In the genomic region with DNA sequence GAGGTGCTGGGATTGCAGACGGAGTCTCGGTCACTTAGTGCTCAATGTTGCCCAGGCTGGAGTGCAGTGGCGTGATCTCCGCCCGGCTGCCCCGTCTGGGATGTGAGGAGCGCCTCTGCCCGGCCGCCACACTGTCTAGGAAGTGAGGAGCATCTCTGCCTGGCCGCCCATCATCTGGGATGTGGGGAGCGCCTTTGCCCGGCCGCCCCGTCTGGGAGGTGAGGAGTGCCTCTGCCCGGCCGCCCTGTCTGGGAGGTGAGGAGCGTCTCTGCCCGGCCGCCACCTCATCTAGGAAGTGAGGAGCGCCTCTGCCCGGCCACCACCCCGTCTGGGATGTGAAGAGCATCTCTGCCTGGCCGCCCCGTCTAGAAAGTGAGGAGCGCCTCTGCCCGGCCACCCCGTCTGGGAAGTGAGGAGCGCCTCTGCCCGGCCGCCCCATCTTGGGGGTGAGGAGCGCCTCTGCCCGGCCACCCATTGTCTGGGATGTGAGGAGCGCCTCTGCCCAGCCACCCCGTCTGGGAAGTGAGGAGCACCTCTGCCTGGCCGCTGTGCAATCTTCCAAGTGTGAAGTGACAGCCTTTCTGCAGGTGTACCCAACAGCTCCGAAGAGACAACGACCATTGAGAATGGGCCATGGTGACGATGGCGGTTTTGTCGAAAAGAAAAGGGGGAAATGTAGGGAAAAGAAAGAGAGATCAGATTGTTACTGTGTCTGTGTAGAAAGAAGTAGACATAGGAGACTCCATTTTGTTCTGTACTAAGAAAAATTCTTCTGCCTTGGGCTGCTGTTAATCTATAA, we compare ENCODE assay signal across 2 cellular contexts.
TF ChIP-seq lines count a peak whose summit lies in the region.
"Not testable (repeated sequence)": the region's sequence is repeated elsewhere in the genome, so short reads cannot be mapped to it uniquely, and the experiment has no call there.

No MANE protein-coding gene starts in this region.

TF ChIP-seq in K562, 482 proteins besides CTCF, POLR2A, EP300 and RAD21 (continues in another document):
- TF ChIP-seq IFI16 (CRISPR knock-in tag; IDR thresholded peaks at IDR 0.05) (0 out of 2 replicates have a peak, but pooled peaks have one; percentile 31), CXXC5 (CRISPR knock-in tag; IDR thresholded peaks at IDR 0.05) (peak; percentile 77), DMBX1 (CRISPR knock-in tag; IDR thresholded peaks at IDR 0.05; ENCODE audit: borderline replicate concordance) (peak; percentile 93; the same call in 1 of the 2 replicates), MAZ (CRISPR knock-in tag; conservative IDR thresholded peaks at IDR 0.05 in 1 of 2, IDR thresholded peaks at IDR 0.05 in 1 of 2) (0 out of 4 replicates have a peak, but pooled peaks of 1 of the 2 experiments have one; percentile 35), SMAD4 (CRISPR knock-in tag; conservative IDR thresholded peaks at IDR 0.05) (peak; percentile 88), ZNF311 (CRISPR knock-in tag; IDR thresholded peaks at IDR 0.05) (0 out of 2 replicates have a peak, but pooled peaks have one; percentile 32), FOSL1 (tag; conservative IDR thresholded peaks at IDR 0.05) (0 out of 2 replicates have a peak, but pooled peaks have one; percentile 11)
- TF ChIP-seq, protein P1, sequence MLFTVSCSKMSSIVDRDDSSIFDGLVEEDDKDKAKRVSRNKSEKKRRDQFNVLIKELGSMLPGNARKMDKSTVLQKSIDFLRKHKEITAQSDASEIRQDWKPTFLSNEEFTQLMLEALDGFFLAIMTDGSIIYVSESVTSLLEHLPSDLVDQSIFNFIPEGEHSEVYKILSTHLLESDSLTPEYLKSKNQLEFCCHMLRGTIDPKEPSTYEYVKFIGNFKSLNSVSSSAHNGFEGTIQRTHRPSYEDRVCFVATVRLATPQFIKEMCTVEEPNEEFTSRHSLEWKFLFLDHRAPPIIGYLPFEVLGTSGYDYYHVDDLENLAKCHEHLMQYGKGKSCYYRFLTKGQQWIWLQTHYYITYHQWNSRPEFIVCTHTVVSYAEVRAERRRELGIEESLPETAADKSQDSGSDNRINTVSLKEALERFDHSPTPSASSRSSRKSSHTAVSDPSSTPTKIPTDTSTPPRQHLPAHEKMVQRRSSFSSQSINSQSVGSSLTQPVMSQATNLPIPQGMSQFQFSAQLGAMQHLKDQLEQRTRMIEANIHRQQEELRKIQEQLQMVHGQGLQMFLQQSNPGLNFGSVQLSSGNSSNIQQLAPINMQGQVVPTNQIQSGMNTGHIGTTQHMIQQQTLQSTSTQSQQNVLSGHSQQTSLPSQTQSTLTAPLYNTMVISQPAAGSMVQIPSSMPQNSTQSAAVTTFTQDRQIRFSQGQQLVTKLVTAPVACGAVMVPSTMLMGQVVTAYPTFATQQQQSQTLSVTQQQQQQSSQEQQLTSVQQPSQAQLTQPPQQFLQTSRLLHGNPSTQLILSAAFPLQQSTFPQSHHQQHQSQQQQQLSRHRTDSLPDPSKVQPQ (CRISPR knock-in tag; IDR thresholded peaks at IDR 0.05; ENCODE audit: borderline replicate concordance): 0 out of 2 replicates have a peak, but pooled peaks have one; percentile 19
- TF ChIP-seq, protein P2, sequence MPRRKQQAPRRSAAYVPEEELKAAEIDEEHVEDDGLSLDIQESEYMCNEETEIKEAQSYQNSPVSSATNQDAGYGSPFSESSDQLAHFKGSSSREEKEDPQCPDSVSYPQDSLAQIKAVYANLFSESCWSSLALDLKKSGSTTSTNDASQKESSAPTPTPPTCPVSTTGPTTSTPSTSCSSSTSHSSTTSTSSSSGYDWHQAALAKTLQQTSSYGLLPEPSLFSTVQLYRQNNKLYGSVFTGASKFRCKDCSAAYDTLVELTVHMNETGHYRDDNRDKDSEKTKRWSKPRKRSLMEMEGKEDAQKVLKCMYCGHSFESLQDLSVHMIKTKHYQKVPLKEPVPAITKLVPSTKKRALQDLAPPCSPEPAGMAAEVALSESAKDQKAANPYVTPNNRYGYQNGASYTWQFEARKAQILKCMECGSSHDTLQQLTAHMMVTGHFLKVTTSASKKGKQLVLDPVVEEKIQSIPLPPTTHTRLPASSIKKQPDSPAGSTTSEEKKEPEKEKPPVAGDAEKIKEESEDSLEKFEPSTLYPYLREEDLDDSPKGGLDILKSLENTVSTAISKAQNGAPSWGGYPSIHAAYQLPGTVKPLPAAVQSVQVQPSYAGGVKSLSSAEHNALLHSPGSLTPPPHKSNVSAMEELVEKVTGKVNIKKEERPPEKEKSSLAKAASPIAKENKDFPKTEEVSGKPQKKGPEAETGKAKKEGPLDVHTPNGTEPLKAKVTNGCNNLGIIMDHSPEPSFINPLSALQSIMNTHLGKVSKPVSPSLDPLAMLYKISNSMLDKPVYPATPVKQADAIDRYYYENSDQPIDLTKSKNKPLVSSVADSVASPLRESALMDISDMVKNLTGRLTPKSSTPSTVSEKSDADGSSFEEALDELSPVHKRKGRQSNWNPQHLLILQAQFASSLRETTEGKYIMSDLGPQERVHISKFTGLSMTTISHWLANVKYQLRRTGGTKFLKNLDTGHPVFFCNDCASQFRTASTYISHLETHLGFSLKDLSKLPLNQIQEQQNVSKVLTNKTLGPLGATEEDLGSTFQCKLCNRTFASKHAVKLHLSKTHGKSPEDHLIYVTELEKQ (CRISPR knock-in tag; IDR thresholded peaks at IDR 0.05): peak; percentile 38; the same call in 1 of the 2 replicates
- TF ChIP-seq, protein P3, sequence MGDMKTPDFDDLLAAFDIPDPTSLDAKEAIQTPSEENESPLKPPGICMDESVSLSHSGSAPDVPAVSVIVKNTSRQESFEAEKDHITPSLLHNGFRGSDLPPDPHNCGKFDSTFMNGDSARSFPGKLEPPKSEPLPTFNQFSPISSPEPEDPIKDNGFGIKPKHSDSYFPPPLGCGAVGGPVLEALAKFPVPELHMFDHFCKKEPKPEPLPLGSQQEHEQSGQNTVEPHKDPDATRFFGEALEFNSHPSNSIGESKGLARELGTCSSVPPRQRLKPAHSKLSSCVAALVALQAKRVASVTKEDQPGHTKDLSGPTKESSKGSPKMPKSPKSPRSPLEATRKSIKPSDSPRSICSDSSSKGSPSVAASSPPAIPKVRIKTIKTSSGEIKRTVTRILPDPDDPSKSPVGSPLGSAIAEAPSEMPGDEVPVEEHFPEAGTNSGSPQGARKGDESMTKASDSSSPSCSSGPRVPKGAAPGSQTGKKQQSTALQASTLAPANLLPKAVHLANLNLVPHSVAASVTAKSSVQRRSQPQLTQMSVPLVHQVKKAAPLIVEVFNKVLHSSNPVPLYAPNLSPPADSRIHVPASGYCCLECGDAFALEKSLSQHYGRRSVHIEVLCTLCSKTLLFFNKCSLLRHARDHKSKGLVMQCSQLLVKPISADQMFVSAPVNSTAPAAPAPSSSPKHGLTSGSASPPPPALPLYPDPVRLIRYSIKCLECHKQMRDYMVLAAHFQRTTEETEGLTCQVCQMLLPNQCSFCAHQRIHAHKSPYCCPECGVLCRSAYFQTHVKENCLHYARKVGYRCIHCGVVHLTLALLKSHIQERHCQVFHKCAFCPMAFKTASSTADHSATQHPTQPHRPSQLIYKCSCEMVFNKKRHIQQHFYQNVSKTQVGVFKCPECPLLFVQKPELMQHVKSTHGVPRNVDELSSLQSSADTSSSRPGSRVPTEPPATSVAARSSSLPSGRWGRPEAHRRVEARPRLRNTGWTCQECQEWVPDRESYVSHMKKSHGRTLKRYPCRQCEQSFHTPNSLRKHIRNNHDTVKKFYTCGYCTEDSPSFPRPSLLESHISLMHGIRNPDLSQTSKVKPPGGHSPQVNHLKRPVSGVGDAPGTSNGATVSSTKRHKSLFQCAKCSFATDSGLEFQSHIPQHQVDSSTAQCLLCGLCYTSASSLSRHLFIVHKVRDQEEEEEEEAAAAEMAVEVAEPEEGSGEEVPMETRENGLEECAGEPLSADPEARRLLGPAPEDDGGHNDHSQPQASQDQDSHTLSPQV (IDR thresholded peaks at IDR 0.05): peak; percentile 84
- TF ChIP-seq, protein P4, sequence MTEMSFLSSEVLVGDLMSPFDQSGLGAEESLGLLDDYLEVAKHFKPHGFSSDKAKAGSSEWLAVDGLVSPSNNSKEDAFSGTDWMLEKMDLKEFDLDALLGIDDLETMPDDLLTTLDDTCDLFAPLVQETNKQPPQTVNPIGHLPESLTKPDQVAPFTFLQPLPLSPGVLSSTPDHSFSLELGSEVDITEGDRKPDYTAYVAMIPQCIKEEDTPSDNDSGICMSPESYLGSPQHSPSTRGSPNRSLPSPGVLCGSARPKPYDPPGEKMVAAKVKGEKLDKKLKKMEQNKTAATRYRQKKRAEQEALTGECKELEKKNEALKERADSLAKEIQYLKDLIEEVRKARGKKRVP (CRISPR knock-in tag; IDR thresholded peaks at IDR 0.05): peak; percentile 57; the same call in 1 of the 2 replicates

TF ChIP-seq in HepG2, 621 proteins besides CTCF, POLR2A, EP300 and RAD21:
- TF ChIP-seq SOX6 (IDR thresholded peaks at IDR 0.05): not testable (repeated sequence)
- 0 out of 2 replicates have a peak, but pooled peaks have one; percentile 27 for TF ChIP-seq SOX6 (CRISPR knock-in tag; IDR thresholded peaks at IDR 0.05)
- TF ChIP-seq, protein P5, sequence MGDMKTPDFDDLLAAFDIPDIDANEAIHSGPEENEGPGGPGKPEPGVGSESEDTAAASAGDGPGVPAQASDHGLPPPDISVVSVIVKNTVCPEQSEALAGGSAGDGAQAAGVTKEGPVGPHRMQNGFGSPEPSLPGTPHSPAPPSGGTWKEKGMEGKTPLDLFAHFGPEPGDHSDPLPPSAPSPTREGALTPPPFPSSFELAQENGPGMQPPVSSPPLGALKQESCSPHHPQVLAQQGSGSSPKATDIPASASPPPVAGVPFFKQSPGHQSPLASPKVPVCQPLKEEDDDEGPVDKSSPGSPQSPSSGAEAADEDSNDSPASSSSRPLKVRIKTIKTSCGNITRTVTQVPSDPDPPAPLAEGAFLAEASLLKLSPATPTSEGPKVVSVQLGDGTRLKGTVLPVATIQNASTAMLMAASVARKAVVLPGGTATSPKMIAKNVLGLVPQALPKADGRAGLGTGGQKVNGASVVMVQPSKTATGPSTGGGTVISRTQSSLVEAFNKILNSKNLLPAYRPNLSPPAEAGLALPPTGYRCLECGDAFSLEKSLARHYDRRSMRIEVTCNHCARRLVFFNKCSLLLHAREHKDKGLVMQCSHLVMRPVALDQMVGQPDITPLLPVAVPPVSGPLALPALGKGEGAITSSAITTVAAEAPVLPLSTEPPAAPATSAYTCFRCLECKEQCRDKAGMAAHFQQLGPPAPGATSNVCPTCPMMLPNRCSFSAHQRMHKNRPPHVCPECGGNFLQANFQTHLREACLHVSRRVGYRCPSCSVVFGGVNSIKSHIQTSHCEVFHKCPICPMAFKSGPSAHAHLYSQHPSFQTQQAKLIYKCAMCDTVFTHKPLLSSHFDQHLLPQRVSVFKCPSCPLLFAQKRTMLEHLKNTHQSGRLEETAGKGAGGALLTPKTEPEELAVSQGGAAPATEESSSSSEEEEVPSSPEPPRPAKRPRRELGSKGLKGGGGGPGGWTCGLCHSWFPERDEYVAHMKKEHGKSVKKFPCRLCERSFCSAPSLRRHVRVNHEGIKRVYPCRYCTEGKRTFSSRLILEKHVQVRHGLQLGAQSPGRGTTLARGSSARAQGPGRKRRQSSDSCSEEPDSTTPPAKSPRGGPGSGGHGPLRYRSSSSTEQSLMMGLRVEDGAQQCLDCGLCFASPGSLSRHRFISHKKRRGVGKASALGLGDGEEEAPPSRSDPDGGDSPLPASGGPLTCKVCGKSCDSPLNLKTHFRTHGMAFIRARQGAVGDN (CRISPR knock-in tag; IDR thresholded peaks at IDR 0.05): peak; percentile 35; the same call in 1 of the 2 replicates
